ENCODE assay signal across 1 cellular context in genomic region chr19:47210689-47211316, GRCh38.
TF ChIP-seq lines count a peak whose summit lies in the region.

No MANE protein-coding gene starts in this region.

TF ChIP-seq in K562, 482 proteins besides CTCF, POLR2A, EP300 and RAD21 (continued from another document and continues in another):
- TF ChIP-seq, protein P1, sequence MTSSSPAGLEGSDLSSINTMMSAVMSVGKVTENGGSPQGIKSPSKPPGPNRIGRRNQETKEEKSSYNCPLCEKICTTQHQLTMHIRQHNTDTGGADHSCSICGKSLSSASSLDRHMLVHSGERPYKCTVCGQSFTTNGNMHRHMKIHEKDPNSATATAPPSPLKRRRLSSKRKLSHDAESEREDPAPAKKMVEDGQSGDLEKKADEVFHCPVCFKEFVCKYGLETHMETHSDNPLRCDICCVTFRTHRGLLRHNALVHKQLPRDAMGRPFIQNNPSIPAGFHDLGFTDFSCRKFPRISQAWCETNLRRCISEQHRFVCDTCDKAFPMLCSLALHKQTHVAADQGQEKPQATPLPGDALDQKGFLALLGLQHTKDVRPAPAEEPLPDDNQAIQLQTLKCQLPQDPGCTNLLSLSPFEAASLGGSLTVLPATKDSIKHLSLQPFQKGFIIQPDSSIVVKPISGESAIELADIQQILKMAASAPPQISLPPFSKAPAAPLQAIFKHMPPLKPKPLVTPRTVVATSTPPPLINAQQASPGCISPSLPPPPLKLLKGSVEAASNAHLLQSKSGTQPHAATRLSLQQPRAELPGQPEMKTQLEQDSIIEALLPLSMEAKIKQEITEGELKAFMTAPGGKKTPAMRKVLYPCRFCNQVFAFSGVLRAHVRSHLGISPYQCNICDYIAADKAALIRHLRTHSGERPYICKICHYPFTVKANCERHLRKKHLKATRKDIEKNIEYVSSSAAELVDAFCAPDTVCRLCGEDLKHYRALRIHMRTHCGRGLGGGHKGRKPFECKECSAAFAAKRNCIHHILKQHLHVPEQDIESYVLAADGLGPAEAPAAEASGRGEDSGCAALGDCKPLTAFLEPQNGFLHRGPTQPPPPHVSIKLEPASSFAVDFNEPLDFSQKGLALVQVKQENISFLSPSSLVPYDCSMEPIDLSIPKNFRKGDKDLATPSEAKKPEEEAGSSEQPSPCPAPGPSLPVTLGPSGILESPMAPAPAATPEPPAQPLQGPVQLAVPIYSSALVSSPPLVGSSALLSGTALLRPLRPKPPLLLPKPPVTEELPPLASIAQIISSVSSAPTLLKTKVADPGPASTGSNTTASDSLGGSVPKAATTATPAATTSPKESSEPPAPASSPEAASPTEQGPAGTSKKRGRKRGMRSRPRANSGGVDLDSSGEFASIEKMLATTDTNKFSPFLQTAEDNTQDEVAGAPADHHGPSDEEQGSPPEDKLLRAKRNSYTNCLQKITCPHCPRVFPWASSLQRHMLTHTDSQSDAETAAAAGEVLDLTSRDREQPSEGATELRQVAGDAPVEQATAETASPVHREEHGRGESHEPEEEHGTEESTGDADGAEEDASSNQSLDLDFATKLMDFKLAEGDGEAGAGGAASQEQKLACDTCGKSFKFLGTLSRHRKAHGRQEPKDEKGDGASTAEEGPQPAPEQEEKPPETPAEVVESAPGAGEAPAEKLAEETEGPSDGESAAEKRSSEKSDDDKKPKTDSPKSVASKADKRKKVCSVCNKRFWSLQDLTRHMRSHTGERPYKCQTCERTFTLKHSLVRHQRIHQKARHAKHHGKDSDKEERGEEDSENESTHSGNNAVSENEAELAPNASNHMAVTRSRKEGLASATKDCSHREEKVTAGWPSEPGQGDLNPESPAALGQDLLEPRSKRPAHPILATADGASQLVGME (CRISPR knock-in tag; IDR thresholded peaks at IDR 0.05): no peak; the same call in 1 of the 2 replicates
- TF ChIP-seq, protein P2, sequence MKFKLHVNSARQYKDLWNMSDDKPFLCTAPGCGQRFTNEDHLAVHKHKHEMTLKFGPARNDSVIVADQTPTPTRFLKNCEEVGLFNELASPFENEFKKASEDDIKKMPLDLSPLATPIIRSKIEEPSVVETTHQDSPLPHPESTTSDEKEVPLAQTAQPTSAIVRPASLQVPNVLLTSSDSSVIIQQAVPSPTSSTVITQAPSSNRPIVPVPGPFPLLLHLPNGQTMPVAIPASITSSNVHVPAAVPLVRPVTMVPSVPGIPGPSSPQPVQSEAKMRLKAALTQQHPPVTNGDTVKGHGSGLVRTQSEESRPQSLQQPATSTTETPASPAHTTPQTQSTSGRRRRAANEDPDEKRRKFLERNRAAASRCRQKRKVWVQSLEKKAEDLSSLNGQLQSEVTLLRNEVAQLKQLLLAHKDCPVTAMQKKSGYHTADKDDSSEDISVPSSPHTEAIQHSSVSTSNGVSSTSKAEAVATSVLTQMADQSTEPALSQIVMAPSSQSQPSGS (CRISPR knock-in tag; IDR thresholded peaks at IDR 0.05): no peak
- TF ChIP-seq RBM34 (IDR thresholded peaks at IDR 0.05; ENCODE audit: borderline replicate concordance, insufficient read depth, low read length) (no peak), SRSF7 (optimal IDR thresholded peaks at IDR 0.05; ENCODE audit: low read depth, low read length) (no peak), SRSF3 (IDR thresholded peaks at IDR 0.05; ENCODE audit: insufficient read depth, low read length) (no peak), SMARCA4 (IDR thresholded peaks at IDR 0.05) (peak; percentile 62), FOXA1 (IDR thresholded peaks at IDR 0.05; ENCODE audit: borderline replicate concordance) (no peak), ZZZ3 (IDR thresholded peaks at IDR 0.05) (no peak), ZNF584 (CRISPR knock-in tag; IDR thresholded peaks at IDR 0.05; ENCODE audit: low read depth) (peak; percentile 92), MEIS2 (IDR thresholded peaks at IDR 0.05; ENCODE audit: partially characterized antibody) (no peak), MCM3 (IDR thresholded peaks at IDR 0.05) (no peak), KLF13 (tag; IDR thresholded peaks at IDR 0.05; ENCODE audit: borderline replicate concordance, low read depth) (peak; percentile 11; the same call in 1 of the 2 replicates), CTBP1 (IDR thresholded peaks at IDR 0.05; ENCODE audit: borderline replicate concordance) (no peak), TOE1 (IDR thresholded peaks at IDR 0.05; ENCODE audit: borderline replicate concordance) (peak; percentile 71; the same call in 1 of the 2 replicates), TOE1 (CRISPR knock-in tag; IDR thresholded peaks at IDR 0.05; ENCODE audit: borderline replicate concordance, low read depth) (no peak), KAT7 (CRISPR knock-in tag; IDR thresholded peaks at IDR 0.05; ENCODE audit: borderline replicate concordance) (no peak), EHMT2 (IDR thresholded peaks at IDR 0.05) (no peak), ETV6 (IDR thresholded peaks at IDR 0.05; ENCODE audit: borderline replicate concordance in 1 of 2, low read depth in 2 of 2, low read length in 1 of 2) (no peak), ETV6 (CRISPR knock-in tag; IDR thresholded peaks at IDR 0.05; ENCODE audit: borderline replicate concordance) (no peak), NR2C1 (IDR thresholded peaks at IDR 0.05) (peak; percentile 23; the same call in 1 of the 2 replicates), NR2C1 (tag; IDR thresholded peaks at IDR 0.05) (peak; percentile 35), PURB (CRISPR knock-in tag; IDR thresholded peaks at IDR 0.05; ENCODE audit: low read depth) (no peak), ZNF57 (CRISPR knock-in tag; IDR thresholded peaks at IDR 0.05) (no peak), SNIP1 (IDR thresholded peaks at IDR 0.05; ENCODE audit: low read depth) (no peak), POLR2H (tag; IDR thresholded peaks at IDR 0.05; ENCODE audit: low read depth) (peak; percentile 42; the same call in 1 of the 2 replicates), FOXJ3 (CRISPR knock-in tag; IDR thresholded peaks at IDR 0.05) (no peak), HMGN3 (IDR thresholded peaks at IDR 0.05; ENCODE audit: borderline replicate concordance, extremely low read depth, insufficient read length, low read depth, low read length) (no peak), ZNF140 (CRISPR knock-in tag; IDR thresholded peaks at IDR 0.05) (0 out of 2 replicates have a peak, but pooled peaks have one; percentile 62), VEZF1 (CRISPR knock-in tag; IDR thresholded peaks at IDR 0.05) (peak; percentile 66), L3MBTL2 (IDR thresholded peaks at IDR 0.05) (peak; percentile 95), RHOXF2B (CRISPR knock-in tag; conservative IDR thresholded peaks at IDR 0.05) (no peak), MLLT1 (IDR thresholded peaks at IDR 0.05) (0 out of 4 replicates have a peak, but pooled peaks of 1 of the 2 experiments have one; percentile 25), ZBTB1 (CRISPR knock-in tag; IDR thresholded peaks at IDR 0.05; ENCODE audit: borderline replicate concordance, low read depth) (no peak), ATF4 (CRISPR knock-in tag; IDR thresholded peaks at IDR 0.05) (0 out of 2 replicates have a peak, but pooled peaks have one; percentile 19), NR4A1 (CRISPR knock-in tag; IDR thresholded peaks at IDR 0.05) (no peak), NR4A1 (tag; IDR thresholded peaks at IDR 0.05) (peak; percentile 88), MAZ (CRISPR knock-in tag; conservative IDR thresholded peaks at IDR 0.05 in 1 of 2, IDR thresholded peaks at IDR 0.05 in 1 of 2) (peak in 1 of 2 experiments; percentile 58; a peak in 1 of 4 replicates), ARHGAP35 (IDR thresholded peaks at IDR 0.05; ENCODE audit: partially characterized antibody) (no peak), ZNF232 (CRISPR knock-in tag; IDR thresholded peaks at IDR 0.05) (no peak), RBFOX2 (IDR thresholded peaks at IDR 0.05; ENCODE audit: low read depth, low read length) (peak; percentile 40; the same call in 1 of the 2 replicates)
- TF ChIP-seq, protein P3, sequence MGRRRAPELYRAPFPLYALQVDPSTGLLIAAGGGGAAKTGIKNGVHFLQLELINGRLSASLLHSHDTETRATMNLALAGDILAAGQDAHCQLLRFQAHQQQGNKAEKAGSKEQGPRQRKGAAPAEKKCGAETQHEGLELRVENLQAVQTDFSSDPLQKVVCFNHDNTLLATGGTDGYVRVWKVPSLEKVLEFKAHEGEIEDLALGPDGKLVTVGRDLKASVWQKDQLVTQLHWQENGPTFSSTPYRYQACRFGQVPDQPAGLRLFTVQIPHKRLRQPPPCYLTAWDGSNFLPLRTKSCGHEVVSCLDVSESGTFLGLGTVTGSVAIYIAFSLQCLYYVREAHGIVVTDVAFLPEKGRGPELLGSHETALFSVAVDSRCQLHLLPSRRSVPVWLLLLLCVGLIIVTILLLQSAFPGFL (CRISPR knock-in tag; IDR thresholded peaks at IDR 0.05): no peak
- TF ChIP-seq, protein P4, sequence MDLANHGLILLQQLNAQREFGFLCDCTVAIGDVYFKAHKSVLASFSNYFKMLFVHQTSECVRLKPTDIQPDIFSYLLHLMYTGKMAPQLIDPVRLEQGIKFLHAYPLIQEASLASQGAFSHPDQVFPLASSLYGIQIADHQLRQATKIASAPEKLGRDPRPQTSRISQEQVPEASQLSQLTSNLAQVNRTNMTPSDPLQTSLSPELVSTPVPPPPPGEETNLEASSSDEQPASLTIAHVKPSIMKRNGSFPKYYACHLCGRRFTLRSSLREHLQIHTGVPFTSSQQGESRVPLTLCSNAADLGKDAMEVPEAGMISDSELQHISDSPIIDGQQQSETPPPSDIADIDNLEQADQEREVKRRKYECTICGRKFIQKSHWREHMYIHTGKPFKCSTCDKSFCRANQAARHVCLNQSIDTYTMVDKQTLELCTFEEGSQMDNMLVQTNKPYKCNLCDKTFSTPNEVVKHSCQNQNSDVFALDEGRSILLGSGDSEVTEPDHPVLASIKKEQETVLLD (IDR thresholded peaks at IDR 0.05): no peak
- TF ChIP-seq, protein P5, sequence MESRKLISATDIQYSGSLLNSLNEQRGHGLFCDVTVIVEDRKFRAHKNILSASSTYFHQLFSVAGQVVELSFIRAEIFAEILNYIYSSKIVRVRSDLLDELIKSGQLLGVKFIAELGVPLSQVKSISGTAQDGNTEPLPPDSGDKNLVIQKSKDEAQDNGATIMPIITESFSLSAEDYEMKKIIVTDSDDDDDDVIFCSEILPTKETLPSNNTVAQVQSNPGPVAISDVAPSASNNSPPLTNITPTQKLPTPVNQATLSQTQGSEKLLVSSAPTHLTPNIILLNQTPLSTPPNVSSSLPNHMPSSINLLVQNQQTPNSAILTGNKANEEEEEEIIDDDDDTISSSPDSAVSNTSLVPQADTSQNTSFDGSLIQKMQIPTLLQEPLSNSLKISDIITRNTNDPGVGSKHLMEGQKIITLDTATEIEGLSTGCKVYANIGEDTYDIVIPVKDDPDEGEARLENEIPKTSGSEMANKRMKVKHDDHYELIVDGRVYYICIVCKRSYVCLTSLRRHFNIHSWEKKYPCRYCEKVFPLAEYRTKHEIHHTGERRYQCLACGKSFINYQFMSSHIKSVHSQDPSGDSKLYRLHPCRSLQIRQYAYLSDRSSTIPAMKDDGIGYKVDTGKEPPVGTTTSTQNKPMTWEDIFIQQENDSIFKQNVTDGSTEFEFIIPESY (CRISPR knock-in tag; IDR thresholded peaks at IDR 0.05): no peak
- TF ChIP-seq, protein P6, sequence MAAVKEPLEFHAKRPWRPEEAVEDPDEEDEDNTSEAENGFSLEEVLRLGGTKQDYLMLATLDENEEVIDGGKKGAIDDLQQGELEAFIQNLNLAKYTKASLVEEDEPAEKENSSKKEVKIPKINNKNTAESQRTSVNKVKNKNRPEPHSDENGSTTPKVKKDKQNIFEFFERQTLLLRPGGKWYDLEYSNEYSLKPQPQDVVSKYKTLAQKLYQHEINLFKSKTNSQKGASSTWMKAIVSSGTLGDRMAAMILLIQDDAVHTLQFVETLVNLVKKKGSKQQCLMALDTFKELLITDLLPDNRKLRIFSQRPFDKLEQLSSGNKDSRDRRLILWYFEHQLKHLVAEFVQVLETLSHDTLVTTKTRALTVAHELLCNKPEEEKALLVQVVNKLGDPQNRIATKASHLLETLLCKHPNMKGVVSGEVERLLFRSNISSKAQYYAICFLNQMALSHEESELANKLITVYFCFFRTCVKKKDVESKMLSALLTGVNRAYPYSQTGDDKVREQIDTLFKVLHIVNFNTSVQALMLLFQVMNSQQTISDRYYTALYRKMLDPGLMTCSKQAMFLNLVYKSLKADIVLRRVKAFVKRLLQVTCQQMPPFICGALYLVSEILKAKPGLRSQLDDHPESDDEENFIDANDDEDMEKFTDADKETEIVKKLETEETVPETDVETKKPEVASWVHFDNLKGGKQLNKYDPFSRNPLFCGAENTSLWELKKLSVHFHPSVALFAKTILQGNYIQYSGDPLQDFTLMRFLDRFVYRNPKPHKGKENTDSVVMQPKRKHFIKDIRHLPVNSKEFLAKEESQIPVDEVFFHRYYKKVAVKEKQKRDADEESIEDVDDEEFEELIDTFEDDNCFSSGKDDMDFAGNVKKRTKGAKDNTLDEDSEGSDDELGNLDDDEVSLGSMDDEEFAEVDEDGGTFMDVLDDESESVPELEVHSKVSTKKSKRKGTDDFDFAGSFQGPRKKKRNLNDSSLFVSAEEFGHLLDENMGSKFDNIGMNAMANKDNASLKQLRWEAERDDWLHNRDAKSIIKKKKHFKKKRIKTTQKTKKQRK (IDR thresholded peaks at IDR 0.05; ENCODE audit: borderline replicate concordance, low read depth, low read length): no peak
- TF ChIP-seq, protein P7, sequence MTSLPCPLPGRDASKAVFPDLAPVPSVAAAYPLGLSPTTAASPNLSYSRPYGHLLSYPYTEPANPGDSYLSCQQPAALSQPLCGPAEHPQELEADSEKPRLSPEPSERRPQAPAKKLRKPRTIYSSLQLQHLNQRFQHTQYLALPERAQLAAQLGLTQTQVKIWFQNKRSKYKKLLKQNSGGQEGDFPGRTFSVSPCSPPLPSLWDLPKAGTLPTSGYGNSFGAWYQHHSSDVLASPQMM (CRISPR knock-in tag; IDR thresholded peaks at IDR 0.05): no peak
